In the genomic region with DNA sequence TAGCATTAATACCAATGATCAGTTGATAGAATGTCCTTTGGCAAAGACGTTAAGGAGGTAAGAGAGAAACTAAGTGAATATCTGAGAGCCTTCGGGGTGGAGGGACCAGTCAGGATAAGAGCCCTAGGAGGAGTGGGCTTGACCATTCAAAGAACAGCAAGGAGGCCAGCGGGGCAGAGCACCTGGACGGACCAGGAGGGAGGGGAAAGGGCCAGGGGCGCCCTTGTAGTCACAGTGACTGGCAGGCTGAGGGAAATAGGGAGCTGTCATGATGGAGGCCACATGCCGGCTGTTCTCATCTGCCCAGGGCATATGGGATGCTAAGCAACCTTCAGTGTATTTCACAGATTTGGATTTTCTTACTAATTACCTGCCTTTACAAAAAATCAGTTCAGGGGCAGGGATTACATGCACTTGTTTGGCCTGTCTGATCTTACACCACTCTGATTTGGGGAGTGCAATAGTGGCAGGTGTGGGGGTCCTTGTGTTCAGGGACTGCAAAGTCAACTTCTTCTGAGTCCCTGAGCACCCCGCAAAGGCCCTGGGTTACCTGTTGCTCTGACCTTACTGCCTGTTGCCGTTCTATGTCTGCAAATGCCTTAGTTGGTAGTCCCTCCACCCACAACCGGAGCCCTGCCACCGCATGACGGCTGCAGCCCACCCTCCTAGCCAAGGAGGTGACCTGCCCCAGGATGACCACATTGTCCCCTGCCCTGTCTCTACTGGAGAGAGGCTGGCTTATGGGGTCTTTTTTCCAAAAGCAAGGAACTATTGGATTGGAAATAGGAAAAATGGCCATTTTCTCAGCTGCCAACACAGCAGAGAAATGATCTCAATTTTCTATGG, we compare ENCODE assay signal across 33 cellular contexts. TPM values are rescaled to one million over a fixed set of nuclear protein-coding genes. Genes with fewer than 3 reads are reported as not detected.
"Had no signal": no experiment of that assay in that cellular context is flagged by ENCODE, and none has a peak within 500 bp of the region (broad histone marks: within the 10 kb centered on the region; RNA-seq: fewer than 3 reads in every experiment).

No MANE protein-coding gene starts in this region.

- H3K9me3 Mint-ChIP-seq: dendritic cell treated with granulocyte-macrophage colony-stimulating factor and Interleukin-4, amounts not matched to agents 40 ng/mL and 50 ng/mL, for 4 days; effector memory CD8-positive, alpha-beta T cell; endodermal cell had no signal

- H3K4me1 Mint-ChIP-seq: endodermal cell had no signal

- DNase-seq: colonic mucosa; cortex of kidney; dermis blood vessel endothelial cell; dorsolateral prefrontal cortex; effector CD4-positive, alpha-beta T cell; effector CD8-positive, alpha-beta T cell; effector memory CD4-positive, alpha-beta T cell; effector memory CD8-positive, alpha-beta T cell; endodermal cell; erythroblast; esophagus squamous epithelium; foreskin fibroblast; foreskin keratinocyte; foreskin melanocyte; gastrocnemius medialis; head of caudate nucleus; heart left ventricle; heart right ventricle had no signal

- H3K27ac ChIP-seq: colonic mucosa, coronary artery, dorsolateral prefrontal cortex, epithelial cell of prostate, esophagus muscularis mucosa, esophagus squamous epithelium, foreskin keratinocyte, gastrocnemius medialis, gastroesophageal sphincter, heart left ventricle, heart right ventricle had no signal

- H3K4me3 Mint-ChIP-seq: dendritic cell treated with granulocyte-macrophage colony-stimulating factor and Interleukin-4, amounts not matched to agents 40 ng/mL and 50 ng/mL, for 4 days; effector memory CD8-positive, alpha-beta T cell; endodermal cell had no signal

- H3K36me3 ChIP-seq: colonic mucosa, esophagus muscularis mucosa, esophagus squamous epithelium, gastrocnemius medialis, gastroesophageal sphincter, heart left ventricle, heart right ventricle had no signal

- FAIRE-seq: colon, endometrium, endothelial cell of umbilical vein, frontal cortex had no signal

- H3K27ac Mint-ChIP-seq: dendritic cell treated with granulocyte-macrophage colony-stimulating factor and Interleukin-4, amounts not matched to agents 40 ng/mL and 50 ng/mL, for 4 days; effector memory CD8-positive, alpha-beta T cell; endodermal cell had no signal

- H3K4me3 ChIP-seq: colonic mucosa, coronary artery, dorsolateral prefrontal cortex, esophagus muscularis mucosa, esophagus squamous epithelium, gastrocnemius medialis, gastroesophageal sphincter, heart left ventricle, heart right ventricle had no signal

- H3K9me3 ChIP-seq: colonic mucosa, esophagus muscularis mucosa, esophagus squamous epithelium, gastrocnemius medialis, gastroesophageal sphincter, heart left ventricle, heart right ventricle had no signal

- H3K4me1 ChIP-seq: colonic mucosa, esophagus muscularis mucosa, esophagus squamous epithelium, foreskin keratinocyte, gastrocnemius medialis, gastroesophageal sphincter, heart left ventricle, heart right ventricle had no signal

RNA-seq across cellular contexts. Expression of a gene that starts 10.0 kb away (rescaled TPM):
- total RNA-seq: dermis blood vessel endothelial cell, dermis microvascular lymphatic vessel endothelial cell, endothelial cell of umbilical vein, epithelial cell of proximal tubule, esophagus mucosa, fibroblast of lung, fibroblast of villous mesenchyme, foreskin keratinocyte, gastrocnemius medialis, glomerular endothelial cell had no signal
- polyA plus RNA-seq: endothelial cell of umbilical vein, fibroblast of lung, foreskin keratinocyte had no signal
